12 cellular contexts compared by ENCODE assay signal in the genomic region with DNA sequence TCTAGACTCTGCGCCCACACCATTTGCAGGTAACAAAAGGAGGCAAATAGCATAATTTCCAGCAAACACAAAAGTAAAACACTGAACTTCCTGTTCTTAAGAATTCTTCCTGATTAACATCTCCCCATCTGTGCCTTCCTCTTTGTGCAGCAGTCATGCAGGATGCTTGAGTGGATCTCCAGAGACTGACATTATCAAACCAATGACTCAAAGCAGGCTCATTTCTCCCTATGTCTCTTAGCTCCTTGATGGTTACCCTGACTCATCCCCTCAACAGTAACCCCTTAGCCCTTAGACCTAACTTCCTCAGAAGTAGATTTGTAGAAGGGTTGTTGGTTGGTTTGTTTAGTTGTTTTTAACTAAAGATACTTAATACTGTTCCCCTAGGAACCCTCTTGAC.
DNase-seq lines count a peak whose midpoint lies in the region; ATAC-seq and TF ChIP-seq lines count a peak whose summit lies in the region.
"Had no signal": no experiment of that assay in that cellular context is flagged by ENCODE, and none has a peak within 500 bp of the region (broad histone marks: within the 10 kb centered on the region; RNA-seq: fewer than 3 reads in every experiment).

No MANE protein-coding gene starts in this region.

- no TSS peak for BruUV-seq in A673 (replicated peaks; lab: Mats Ljungman, UMichigan)

- H3K9me3 ChIP-seq in A673 (ENCODE audit: low read depth, low read length, poor library complexity, severe bottlenecking) = peaks cover 6% of the 10 kb centered on the region
- H3K9me3 ChIP-seq: gastroesophageal sphincter had no signal

- CTCF ChIA-PET in A673 (lab: Charles Lee) = no interaction called here

- peak overlapping the region; percentile 40 for H3K27ac ChIP-seq in A673 (ENCODE audit: low read depth, low read length, poor library complexity, severe bottlenecking)
- H3K27ac ChIP-seq: gastroesophageal sphincter had no signal

- intact Hi-C loops in A673 (cut with micrococcal nuclease; ENCODE audit: unreplicated experiment) = no loop called here

- peaks cover 30% of the 10 kb centered on the region for H3K4me1 ChIP-seq in A673 (ENCODE audit: insufficient read depth, low read length, poor library complexity, severe bottlenecking)
- H3K4me1 ChIP-seq: gastroesophageal sphincter had no signal

- DNase-seq in A673 (ENCODE audit: low spot score) (peak; percentile 79), EH (ENCODE audit: low read depth) (peak; percentile 61), NCI-H146 (lab: John Stamatoyannopoulos, UW) (peak; percentile 41), epithelial cell of proximal tubule (ENCODE audit: low read depth) (peak; percentile 20), GM10266 (ENCODE audit: extremely low spot score) (no peak)
- DNase-seq in activated naive CD4-positive, alpha-beta T cell (lab: John Stamatoyannopoulos, UW) = no peak
- DNase-seq: activated T-cell treated with anti-CD3 and anti-CD28 coated beads, Interleukin-2, amount 50 U/mL, for 4 hours; DMS153; SIG-M5; substantia nigra had no signal

- TF ChIP-seq CTCF in A673 (conservative IDR thresholded peaks at IDR 0.05; ENCODE audit: low read depth, low read length) (no peak), epithelial cell of proximal tubule (conservative IDR thresholded peaks at IDR 0.05; ENCODE audit: low read depth, low read length) (no peak), GM10266 (IDR thresholded peaks at IDR 0.05; ENCODE audit: control insufficient read depth, insufficient read depth, low read depth, missing control alignments) (no peak)

- H3K36me3 ChIP-seq in A673 (ENCODE audit: insufficient read depth, low read length, poor library complexity, severe bottlenecking) = peaks cover 16% of the 10 kb centered on the region
- H3K36me3 ChIP-seq: gastroesophageal sphincter had no signal

- ATAC-seq in HG02759 (IDR thresholded peaks at IDR 0.05; ENCODE audit: unreplicated experiment) = no peak
- ATAC-seq: gastroesophageal sphincter had no signal

- H3K27me3 ChIP-seq in A673 (replicated peaks; ENCODE audit: insufficient read depth, low read depth, low read length, poor library complexity) = no peaks in the 10 kb centered on the region
- H3K27me3 ChIP-seq: gastroesophageal sphincter had no signal

- H3K4me3 ChIP-seq in A673 (ENCODE audit: low read depth, low read length, poor library complexity, severe bottlenecking) (no peak overlapping the region), epithelial cell of proximal tubule (ENCODE audit: low read depth, low read length) (no peak overlapping the region)
- H3K4me3 ChIP-seq: gastroesophageal sphincter had no signal

- POLR2A ChIA-PET in A673 (lab: Charles Lee; ENCODE audit: low non-redundant PET) = no interaction called here

Comparison
In these comparisons a context has a peak if more than half of its experiments do, and no peak if none do; other contexts are left out.
1. DNase-seq: peak in A673 (single experiment), EH (single experiment), NCI-H146 (single experiment) and epithelial cell of proximal tubule (single experiment); none in GM10266 (single experiment) and activated naive CD4-positive, alpha-beta T cell (0 of 4).